ENCODE assay signal across 36 cellular contexts in the genomic region with DNA sequence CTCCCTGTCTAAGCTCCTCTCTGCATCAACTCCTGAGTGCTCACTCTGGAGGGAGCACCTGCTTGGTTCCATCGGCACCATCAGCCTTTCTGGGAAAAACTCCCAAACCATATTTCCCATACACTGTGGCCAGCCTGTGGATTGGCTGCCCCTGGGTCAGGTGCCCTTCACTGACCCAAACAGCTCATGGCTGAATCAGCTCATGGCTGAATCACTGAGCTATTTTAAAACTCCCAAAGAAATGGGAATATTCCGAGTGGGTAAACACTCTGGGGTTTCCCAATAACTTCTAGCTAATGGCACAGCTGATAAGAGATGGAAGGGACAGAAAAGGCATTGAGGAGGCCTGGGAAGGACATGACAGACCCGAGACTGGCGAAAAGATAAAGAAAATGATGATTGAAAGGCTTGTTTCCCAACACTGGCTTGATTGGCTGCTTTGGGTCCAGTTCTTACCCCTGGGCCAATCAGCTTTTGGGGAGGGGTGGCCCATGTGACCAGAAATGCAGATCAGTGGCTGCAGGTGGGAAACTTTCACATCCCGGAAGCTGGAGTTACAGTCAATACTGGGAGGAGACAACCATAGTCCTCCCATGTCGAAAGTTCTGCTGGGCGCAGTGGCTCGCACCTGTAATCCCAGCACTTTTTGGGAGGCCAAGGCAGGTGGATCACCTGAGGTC. TPM values are rescaled to one million over a fixed set of nuclear protein-coding genes. Genes with fewer than 3 reads are reported as not detected.
A peak's percentile ranks its signal among the peaks of the same experiment; 100 is the strongest.
DNase-seq lines count a peak whose midpoint lies in the region; ATAC-seq, FAIRE-seq and TF ChIP-seq lines count a peak whose summit lies in the region.
"Had no signal": no experiment of that assay in that cellular context is flagged by ENCODE, and none has a peak within 500 bp of the region (broad histone marks: within the 10 kb centered on the region; RNA-seq: fewer than 3 reads in every experiment).

No MANE protein-coding gene starts in this region.

- TF ChIP-seq POLR2A in H54 (IDR thresholded peaks at IDR 0.05; ENCODE audit: low read depth, low read length) = no peak

- POLR2A ChIA-PET in WTC11 (lab: Charles Lee) = interaction anchor here (0.8 kb wide), 1 partner anchor 42 kb away, joined by 3 read pairs; no protein-coding TSS in a partner anchor

- H3K4me3 Mint-ChIP-seq in WTC11 = no peak overlapping the region
- H3K4me3 Mint-ChIP-seq: activated CD4-positive, alpha-beta memory T cell treated with anti-CD3 and anti-CD28 coated beads for 36 hours; B cell; CD4-positive, alpha-beta memory T cell; central memory CD8-positive, alpha-beta T cell; endodermal cell; nephron; stimulated activated effector memory CD8-positive, alpha-beta T cell treated with anti-CD3 and anti-CD28 coated beads, Interleukin-12 subunit alpha, Interleukin-12 subunit beta, amount 100 ng/mL, for 72 hours; T-helper 2 cell treated with Interferon-gamma antibody and Interleukin-4, amounts not matched to agents 5 μg/mL and 100 μg/mL, for 36 hours had no signal

- no peak for ATAC-seq in WTC11
- no peak for ATAC-seq in HG03521 (IDR thresholded peaks at IDR 0.05; ENCODE audit: unreplicated experiment)
- no peak for ATAC-seq in GM19467 (IDR thresholded peaks at IDR 0.05; ENCODE audit: unreplicated experiment)
- ATAC-seq in HG03025 (IDR thresholded peaks at IDR 0.05; ENCODE audit: low FRiP score, unreplicated experiment) = no peak
- ATAC-seq: body of pancreas; left cardiac atrium; stimulated activated effector memory CD8-positive, alpha-beta T cell treated with anti-CD3 and anti-CD28 coated beads, Interleukin-12 subunit alpha, Interleukin-12 subunit beta, amount 100 ng/mL, for 72 hours had no signal

- no peaks in the 10 kb centered on the region for H3K4me1 Mint-ChIP-seq in WTC11
- H3K4me1 Mint-ChIP-seq: B cell; CD4-positive, alpha-beta memory T cell; central memory CD8-positive, alpha-beta T cell; endodermal cell; nephron; stimulated activated effector memory CD8-positive, alpha-beta T cell treated with anti-CD3 and anti-CD28 coated beads, Interleukin-12 subunit alpha, Interleukin-12 subunit beta, amount 100 ng/mL, for 72 hours had no signal

- no peaks in the 10 kb centered on the region for H3K36me3 Mint-ChIP-seq in WTC11
- H3K36me3 Mint-ChIP-seq: activated CD4-positive, alpha-beta memory T cell treated with anti-CD3 and anti-CD28 coated beads for 36 hours; CD4-positive, alpha-beta memory T cell; stimulated activated effector memory CD8-positive, alpha-beta T cell treated with anti-CD3 and anti-CD28 coated beads, Interleukin-12 subunit alpha, Interleukin-12 subunit beta, amount 100 ng/mL, for 72 hours had no signal

- TF ChIP-seq CTCF in WTC11 (IDR thresholded peaks at IDR 0.05) = no peak

- DNase-seq in AG08395 (ENCODE audit: low spot score) (peak; percentile 67), H54 (ENCODE audit: insufficient read length, low spot score) (peak; percentile 51), WTC11 (ENCODE audit: low spot score) (no peak), kidney tubule cell (ENCODE audit: low spot score) (peak; percentile 57), DMS79 (lab: John Stamatoyannopoulos, UW) (no peak)
- DNase-seq: activated CD4-positive, alpha-beta memory T cell treated with anti-CD3 and anti-CD28 coated beads for 36 hours; activated CD4-positive, alpha-beta T cell treated with anti-CD3 and anti-CD28 coated beads for 1 hour; activated naive CD4-positive, alpha-beta T cell; body of pancreas; CD4-positive, alpha-beta memory T cell; dermis blood vessel endothelial cell; EL; endodermal cell; GOT3; KBM-7; left cardiac atrium; mammary epithelial cell; MM.1S; NCI-H1417 treated with DMSO at 0.1 percent for 48 hours; NCI-H2081; NCI-H226; NCI-H69; PC-9; SIG-M5 had no signal

- CTCF ChIA-PET in WTC11 (lab: Charles Lee) = interaction anchor here (0.8 kb wide), 1 partner anchor 744 kb away, joined by 3 read pairs; no protein-coding TSS in a partner anchor

- peaks cover 11% of the 10 kb centered on the region; the same call in 1 of the 2 replicates for H3K9me3 Mint-ChIP-seq in WTC11
- H3K9me3 Mint-ChIP-seq: central memory CD8-positive, alpha-beta T cell; stimulated activated effector memory CD8-positive, alpha-beta T cell treated with anti-CD3 and anti-CD28 coated beads, Interleukin-12 subunit alpha, Interleukin-12 subunit beta, amount 100 ng/mL, for 72 hours; T-helper 2 cell treated with Interferon-gamma antibody and Interleukin-4, amounts not matched to agents 5 μg/mL and 100 μg/mL, for 36 hours had no signal

- peaks cover 28% of the 10 kb centered on the region for H3K27me3 Mint-ChIP-seq in WTC11 (ENCODE audit: low read depth)

- no peak overlapping the region for H3K27ac Mint-ChIP-seq in WTC11
- H3K27ac Mint-ChIP-seq: activated CD4-positive, alpha-beta memory T cell treated with anti-CD3 and anti-CD28 coated beads for 36 hours; B cell; endodermal cell; nephron; stimulated activated effector memory CD8-positive, alpha-beta T cell treated with anti-CD3 and anti-CD28 coated beads, Interleukin-12 subunit alpha, Interleukin-12 subunit beta, amount 100 ng/mL, for 72 hours; T-helper 2 cell treated with Interferon-gamma antibody and Interleukin-4, amounts not matched to agents 5 μg/mL and 100 μg/mL, for 36 hours had no signal

- FAIRE-seq in H54 (lab: Jason Lieb, UNC) = peak; percentile 58
- FAIRE-seq: A204.1, frontal cortex, GM12892, HTR-8/SVneo had no signal

TF ChIP-seq in WTC11, 78 proteins besides CTCF, POLR2A, EP300 and RAD21:
- TF ChIP-seq, protein P1, sequence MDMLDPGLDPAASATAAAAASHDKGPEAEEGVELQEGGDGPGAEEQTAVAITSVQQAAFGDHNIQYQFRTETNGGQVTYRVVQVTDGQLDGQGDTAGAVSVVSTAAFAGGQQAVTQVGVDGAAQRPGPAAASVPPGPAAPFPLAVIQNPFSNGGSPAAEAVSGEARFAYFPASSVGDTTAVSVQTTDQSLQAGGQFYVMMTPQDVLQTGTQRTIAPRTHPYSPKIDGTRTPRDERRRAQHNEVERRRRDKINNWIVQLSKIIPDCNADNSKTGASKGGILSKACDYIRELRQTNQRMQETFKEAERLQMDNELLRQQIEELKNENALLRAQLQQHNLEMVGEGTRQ (CRISPR knock-in tag; IDR thresholded peaks at IDR 0.05) = peak; percentile 59
- TF ChIP-seq, protein P2, sequence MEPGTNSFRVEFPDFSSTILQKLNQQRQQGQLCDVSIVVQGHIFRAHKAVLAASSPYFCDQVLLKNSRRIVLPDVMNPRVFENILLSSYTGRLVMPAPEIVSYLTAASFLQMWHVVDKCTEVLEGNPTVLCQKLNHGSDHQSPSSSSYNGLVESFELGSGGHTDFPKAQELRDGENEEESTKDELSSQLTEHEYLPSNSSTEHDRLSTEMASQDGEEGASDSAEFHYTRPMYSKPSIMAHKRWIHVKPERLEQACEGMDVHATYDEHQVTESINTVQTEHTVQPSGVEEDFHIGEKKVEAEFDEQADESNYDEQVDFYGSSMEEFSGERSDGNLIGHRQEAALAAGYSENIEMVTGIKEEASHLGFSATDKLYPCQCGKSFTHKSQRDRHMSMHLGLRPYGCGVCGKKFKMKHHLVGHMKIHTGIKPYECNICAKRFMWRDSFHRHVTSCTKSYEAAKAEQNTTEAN (CRISPR knock-in tag; IDR thresholded peaks at IDR 0.05) = no peak

RNA-seq across cellular contexts. Expression of a gene that starts 37.3 kb away (rescaled TPM):
- 13.7 to 19.9 TPM (median 16.2 TPM) in 3 replicates for total RNA-seq in WTC11 (2021)

Comparison
In these comparisons a context has a peak if more than half of its experiments do, and no peak if none do; other contexts are left out.
1. DNase-seq: peak in AG08395 (single experiment), H54 (single experiment) and kidney tubule cell (single experiment); none in WTC11 (single experiment) and DMS79 (single experiment).